In genomic region chr5:16456103-16456832, GRCh38 we compare ENCODE assay signal across 8 cellular contexts. TPM values are rescaled to one million over a fixed set of nuclear protein-coding genes. Genes with fewer than 3 reads are reported as not detected.
A peak's percentile ranks its signal among the peaks of the same experiment; 100 is the strongest.
DNase-seq lines count a peak whose midpoint lies in the region; ATAC-seq and TF ChIP-seq lines count a peak whose summit lies in the region.

No MANE protein-coding gene starts in this region.

- peaks cover 2 to 73% (median 52%) of the 10 kb centered on the region in 12 donors for H3K4me1 ChIP-seq in heart left ventricle

- peaks cover 12% of the 10 kb centered on the region for H3K36me3 Mint-ChIP-seq in activated naive CD8-positive, alpha-beta T cell

- no peaks in the 10 kb centered on the region for H3K9me3 ChIP-seq in heart left ventricle

- TF ChIP-seq CTCF in heart left ventricle (IDR thresholded peaks at IDR 0.05) = peak; percentile 59 to 79 (median 70)

- H3K27ac Mint-ChIP-seq in activated naive CD8-positive, alpha-beta T cell = peak overlapping the region; percentile 48

- H3K27ac ChIP-seq in heart left ventricle = peak overlapping the region in 10 of 12 donors; percentile 6 to 95 (median 50)

- peaks cover 64% of the 10 kb centered on the region for H3K4me1 Mint-ChIP-seq in activated naive CD8-positive, alpha-beta T cell (ENCODE audit: low read depth)

- DNase-seq in NCI-H1436 (lab: John Stamatoyannopoulos, UW) (peak; percentile 43), NCI-H1436 treated with DMSO at 0.1 percent for 48 hours (lab: John Stamatoyannopoulos, UW) (no peak), HT1080 (ENCODE audit: low read depth) (peak; percentile 91), NOMO-1 (lab: John Stamatoyannopoulos, UW; ENCODE audit: unreplicated experiment in 2 of 2) (peak; percentile 63 to 81), heart left ventricle (peak in 2 of 5 donors; percentile 35 to 57), putamen (ENCODE audit: low spot score) (peak; percentile 65)

- peak overlapping the region; percentile 44 for H3K4me3 Mint-ChIP-seq in activated naive CD8-positive, alpha-beta T cell

- WGBS in heart left ventricle, 4 donors = 35 to 43% (median 36%) methylated on average over 4 of the region's 4 CpGs

- TF ChIP-seq POLR2A in heart left ventricle (IDR thresholded peaks at IDR 0.05) = no peak

- H3K9me3 Mint-ChIP-seq in activated naive CD8-positive, alpha-beta T cell (ENCODE audit: low read depth) = no peaks in the 10 kb centered on the region

- no peaks in the 10 kb centered on the region for H3K27me3 ChIP-seq in heart left ventricle

- ATAC-seq in GM21526 (IDR thresholded peaks at IDR 0.05; ENCODE audit: low FRiP score, unreplicated experiment) = peak; percentile 70
- peak in 3 of 4 donors; percentile 62 to 76 (median 63) for ATAC-seq in heart left ventricle

- H3K36me3 ChIP-seq in heart left ventricle = peaks cover 0 to 93% (median 85%) of the 10 kb centered on the region in 9 donors

- intact Hi-C loops in heart left ventricle (cut with DNase I) = loop anchor here in 8 of 10 donors (5.0 to 10.0 kb wide), 9 partner anchors 39 to 991 kb away; partner anchors contain the start of gene MARCHF11 (in 4 of the 8)

- H3K4me3 ChIP-seq in heart left ventricle = no peak overlapping the region

- H3K27me3 Mint-ChIP-seq in activated naive CD8-positive, alpha-beta T cell = no peaks in the 10 kb centered on the region

RNA-seq across cellular contexts. Expression of gene ZNF622, which starts 9.3 kb away (rescaled TPM):
- total RNA-seq in HT1080 (2014; rRNA removed; shearing (Covaris generic)) = 103 and 106 TPM in 2 replicates
- polyA plus RNA-seq in HT1080 (2015; cell fraction: cytosol; rRNA removed) = 50.5 and 51.2 TPM in 2 replicates
- polyA plus RNA-seq in HT1080 (2015; cell fraction: nucleus; rRNA removed) = 70.1 and 75.2 TPM in 2 replicates
- total RNA-seq in heart left ventricle = 10 to 100 TPM; 43.7 to 97.3 (median 58.4) TPM
- polyA plus RNA-seq in heart left ventricle = 100 to 1,000 TPM in 1 of 2 donors, 10 to 100 TPM in 1; 48.9 to 171 TPM
